Comparison of ENCODE assay signal across 11 cellular contexts in the genomic region with DNA sequence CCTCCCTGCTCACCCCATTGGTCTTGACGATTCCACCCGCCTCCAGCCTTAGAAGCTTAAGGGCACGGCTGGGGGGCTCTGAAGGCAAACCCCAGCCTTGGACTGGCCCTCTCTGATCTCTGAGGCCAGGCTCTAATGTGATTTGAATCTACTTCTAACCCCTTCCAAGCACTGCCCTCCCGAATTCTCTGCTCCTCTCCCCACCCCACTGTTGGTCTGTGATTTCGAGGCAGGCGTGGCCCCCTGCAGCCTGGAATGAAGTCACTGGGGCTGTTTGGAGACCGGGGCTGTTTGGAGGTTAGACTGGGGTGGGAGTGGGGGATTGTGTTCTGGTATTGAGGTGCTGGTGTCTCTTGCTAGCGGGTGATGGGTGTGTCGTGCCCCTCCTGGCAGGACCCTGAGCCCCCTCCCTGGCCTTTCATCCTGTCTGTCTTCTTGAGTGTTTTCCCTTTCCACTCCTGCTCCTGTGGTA. TPM values are rescaled to one million over a fixed set of nuclear protein-coding genes. Genes with fewer than 3 reads are reported as not detected.
DNase-seq lines count a peak whose midpoint lies in the region; ATAC-seq and TF ChIP-seq lines count a peak whose summit lies in the region.
"Had no signal": no experiment of that assay in that cellular context is flagged by ENCODE, and none has a peak within 500 bp of the region (broad histone marks: within the 10 kb centered on the region; RNA-seq: fewer than 3 reads in every experiment).

No MANE protein-coding gene starts in this region.

- in situ Hi-C loops in G401 (cut with HindIII; ENCODE audit: low sequenced_read_pairs): no loop called here

- H3K4me1 ChIP-seq in Peyer's patch (peaks cover 0 to 34% (median 15%) of the 10 kb centered on the region in 4 donors), iPS DF 6.9 (ENCODE audit: control insufficient read depth, insufficient read depth, low read length) (peaks cover 12% of the 10 kb centered on the region), prostate gland (replicated peaks) (peaks cover 8% of the 10 kb centered on the region)

- H3K9me3 ChIP-seq in Peyer's patch (no peaks in the 10 kb centered on the region), iPS DF 6.9 (ENCODE audit: control insufficient read depth, insufficient read depth, low read length) (no peaks in the 10 kb centered on the region), prostate gland (no peaks in the 10 kb centered on the region)
- H3K9me3 ChIP-seq: SJSA1 had no signal

- H3K36me3 Mint-ChIP-seq in glutamatergic neuron (ENCODE audit: unreplicated experiment): no peaks in the 10 kb centered on the region
- H3K36me3 Mint-ChIP-seq in natural killer cell treated with Interleukin-12 subunit alpha and Interleukin-12 subunit beta and Interleukin-15 and Interleukin-18, amount 100 ng/mL, for 72 hours: no peaks in the 10 kb centered on the region

- no peaks in the 10 kb centered on the region for H3K9me3 Mint-ChIP-seq in glutamatergic neuron (ENCODE audit: unreplicated experiment)
- no peaks in the 10 kb centered on the region for H3K9me3 Mint-ChIP-seq in natural killer cell treated with Interleukin-12 subunit alpha and Interleukin-12 subunit beta and Interleukin-15 and Interleukin-18, amount 100 ng/mL, for 72 hours

- H3K4me3 Mint-ChIP-seq in glutamatergic neuron (ENCODE audit: unreplicated experiment): no peak overlapping the region
- H3K4me3 Mint-ChIP-seq in natural killer cell treated with Interleukin-12 subunit alpha and Interleukin-12 subunit beta and Interleukin-15 and Interleukin-18, amount 100 ng/mL, for 72 hours: no peak overlapping the region

- intact Hi-C loops in prostate gland (cut with DNase I): no loop called here

- H3K27me3 ChIP-seq in Peyer's patch (no peaks in the 10 kb centered on the region), iPS DF 6.9 (ENCODE audit: control insufficient read depth, insufficient read depth, low read length) (no peaks in the 10 kb centered on the region), prostate gland (replicated peaks; ENCODE audit: insufficient read depth) (no peaks in the 10 kb centered on the region)
- H3K27me3 ChIP-seq: SJSA1 had no signal

- peak; percentile 21 for DNase-seq in G401 (ENCODE audit: low spot score)
- DNase-seq in Peyer's patch: no peak
- DNase-seq in iPS DF 6.9 (ENCODE audit: low read depth, low spot score): no peak
- DNase-seq in prostate gland (ENCODE audit: low spot score): no peak
- no peak for DNase-seq in glutamatergic neuron
- DNase-seq in H4 (ENCODE audit: low spot score): no peak
- no peak for DNase-seq in natural killer cell treated with Interleukin-12 subunit alpha and Interleukin-12 subunit beta and Interleukin-15 and Interleukin-18, amount 100 ng/mL, for 72 hours (ENCODE audit: low spot score)
- DNase-seq: activated T-cell treated with anti-CD3 and anti-CD28 coated beads, Interleukin-2, amount 50 U/mL, for 1 hour; retina had no signal

- ATAC-seq in HG02870 (IDR thresholded peaks at IDR 0.05; ENCODE audit: unreplicated experiment): no peak
- no peak for ATAC-seq in natural killer cell treated with Interleukin-12 subunit alpha and Interleukin-12 subunit beta and Interleukin-15 and Interleukin-18, amount 100 ng/mL, for 72 hours

- H3K27ac Mint-ChIP-seq in glutamatergic neuron (ENCODE audit: unreplicated experiment): no peak overlapping the region
- H3K27ac Mint-ChIP-seq in natural killer cell treated with Interleukin-12 subunit alpha and Interleukin-12 subunit beta and Interleukin-15 and Interleukin-18, amount 100 ng/mL, for 72 hours: no peak overlapping the region

- no CpG with 5 or more reads among the region's 9 CpGs for WGBS in iPS DF 6.9 (ENCODE audit: insufficient coverage, insufficient read length)
- whole genome bisulfite sequencing in prostate gland: 26% methylated on average over 9 of the region's 9 CpGs

- H3K36me3 ChIP-seq in Peyer's patch (peaks cover 0 to 28% (median 0%) of the 10 kb centered on the region in 3 donors), iPS DF 6.9 (ENCODE audit: control insufficient read depth, insufficient read depth, low read length) (peaks cover 15% of the 10 kb centered on the region), prostate gland (no peaks in the 10 kb centered on the region)
- H3K36me3 ChIP-seq: SJSA1 had no signal

- H3K4me3 ChIP-seq in Peyer's patch (peak overlapping the region; percentile 26 to 66 (median 50)), iPS DF 6.9 (ENCODE audit: low read length) (peak overlapping the region; percentile 19; the same call in 1 of the 2 replicates), prostate gland (peak overlapping the region; percentile 41 to 53)
- H3K4me3 ChIP-seq: SJSA1 had no signal

- TF ChIP-seq POLR2A in Peyer's patch (IDR thresholded peaks at IDR 0.05) (no peak), prostate gland (IDR thresholded peaks at IDR 0.05) (no peak)

- H3K27me3 Mint-ChIP-seq in glutamatergic neuron (ENCODE audit: unreplicated experiment): peaks cover 14% of the 10 kb centered on the region
- peaks cover 7 to 8% of the 10 kb centered on the region in 2 donors for H3K27me3 Mint-ChIP-seq in natural killer cell treated with Interleukin-12 subunit alpha and Interleukin-12 subunit beta and Interleukin-15 and Interleukin-18, amount 100 ng/mL, for 72 hours

- H3K27ac ChIP-seq in Peyer's patch: peak overlapping the region in 3 of 4 donors; percentile 69 to 90 (median 86)
- H3K27ac ChIP-seq in iPS DF 6.9 (ENCODE audit: low read length): no peak overlapping the region
- H3K27ac ChIP-seq in prostate gland: peak overlapping the region; percentile 91 to 96
- H3K27ac ChIP-seq: SJSA1 had no signal

- TF ChIP-seq CTCF in Peyer's patch (IDR thresholded peaks at IDR 0.05) (no peak), prostate gland (IDR thresholded peaks at IDR 0.05) (no peak), glutamatergic neuron (IDR thresholded peaks at IDR 0.05; ENCODE audit: partially characterized antibody, unreplicated experiment) (no peak)

- no peaks in the 10 kb centered on the region for H3K4me1 Mint-ChIP-seq in glutamatergic neuron (ENCODE audit: low read depth, unreplicated experiment)
- peaks cover 6 to 28% of the 10 kb centered on the region in 2 donors for H3K4me1 Mint-ChIP-seq in natural killer cell treated with Interleukin-12 subunit alpha and Interleukin-12 subunit beta and Interleukin-15 and Interleukin-18, amount 100 ng/mL, for 72 hours (ENCODE audit: low read depth in 2 of 2)

RNA-seq across cellular contexts. Expression of a gene that starts 2.2 kb away (rescaled TPM):
- 1.7 and 2.0 TPM in 2 replicates for total RNA-seq in G401 (2014; rRNA removed; shearing (Covaris generic))
- total RNA-seq in Peyer's patch: 10 to 100 TPM; 14.0 to 64.0 (median 26.3) TPM
- total RNA-seq in prostate gland: 10 to 100 TPM; 25.7 to 32.6 TPM
- total RNA-seq in glutamatergic neuron (ENCODE audit: unreplicated experiment): not detected
- total RNA-seq in H4 (2014; rRNA removed; shearing (Covaris generic)): 0.41 TPM in 1 of 2 replicates, not detected in the other
- under 1 TPM in 1 of 2 donors, not detected in 1; 0.36 TPM for total RNA-seq in natural killer cell treated with Interleukin-12 subunit alpha and Interleukin-12 subunit beta and Interleukin-15 and Interleukin-18, amount 100 ng/mL, for 72 hours
- total RNA-seq: SJSA1 had no signal

RNA-seq across cellular contexts. Expression of a gene that starts 9.6 kb away (rescaled TPM):
- total RNA-seq in G401 (2014; rRNA removed; shearing (Covaris generic)): 28.0 and 61.8 TPM in 2 replicates
- total RNA-seq in Peyer's patch: 10 to 100 TPM; 44.6 to 74.9 (median 57.9) TPM
- 100 to 1,000 TPM in 1 of 2 donors, 10 to 100 TPM in 1; 46.5 to 119 TPM for total RNA-seq in prostate gland
- 52.2 TPM for total RNA-seq in glutamatergic neuron (ENCODE audit: unreplicated experiment)
- 91.9 and 99.5 TPM in 2 replicates for total RNA-seq in H4 (2014; rRNA removed; shearing (Covaris generic))
- 10 to 100 TPM; 56.3 to 64.6 TPM for total RNA-seq in natural killer cell treated with Interleukin-12 subunit alpha and Interleukin-12 subunit beta and Interleukin-15 and Interleukin-18, amount 100 ng/mL, for 72 hours

RNA-seq across cellular contexts. Expression of a gene that starts 40.1 kb away (rescaled TPM):
- total RNA-seq in G401 (2014; rRNA removed; shearing (Covaris generic)): 41.1 and 44.7 TPM in 2 replicates
- total RNA-seq in Peyer's patch: 100 to 1,000 TPM; 104 to 339 (median 247) TPM
- total RNA-seq in prostate gland: 100 to 1,000 TPM; 112 to 172 TPM
- 14.5 TPM for total RNA-seq in glutamatergic neuron (ENCODE audit: unreplicated experiment)
- total RNA-seq in H4 (2014; rRNA removed; shearing (Covaris generic)): 10.1 and 18.5 TPM in 2 replicates
- total RNA-seq in natural killer cell treated with Interleukin-12 subunit alpha and Interleukin-12 subunit beta and Interleukin-15 and Interleukin-18, amount 100 ng/mL, for 72 hours: 1 to 10 TPM; 3.8 to 9.5 TPM

RNA-seq across cellular contexts. Expression of a gene that starts 52.1 kb away (rescaled TPM):
- total RNA-seq in G401 (2014; rRNA removed; shearing (Covaris generic)): 10.3 and 13.5 TPM in 2 replicates
- total RNA-seq in Peyer's patch (10 to 100 TPM; 15.7 to 72.3 (median 65.1) TPM), prostate gland (10 to 100 TPM; 44.6 to 50.0 TPM), glutamatergic neuron (ENCODE audit: unreplicated experiment) (10.7 TPM)
- 10.9 and 11.4 TPM in 2 replicates for total RNA-seq in H4 (2014; rRNA removed; shearing (Covaris generic))
- 10 to 100 TPM in 1 of 2 donors, 1 to 10 TPM in 1; 8.8 to 13.7 TPM for total RNA-seq in natural killer cell treated with Interleukin-12 subunit alpha and Interleukin-12 subunit beta and Interleukin-15 and Interleukin-18, amount 100 ng/mL, for 72 hours
